17 cellular contexts compared by ENCODE assay signal in genomic region chr12:24679135-24679534, GRCh38.
DNase-seq lines count a peak whose midpoint lies in the region; ATAC-seq and TF ChIP-seq lines count a peak whose summit lies in the region.
"Had no signal": no experiment of that assay in that cellular context is flagged by ENCODE, and none has a peak within 500 bp of the region (broad histone marks: within the 10 kb centered on the region; RNA-seq: fewer than 3 reads in every experiment).

No MANE protein-coding gene starts in this region.

- no peaks in the 10 kb centered on the region for H3K27me3 Mint-ChIP-seq in neural crest cell (ENCODE audit: low read depth)
- no peaks in the 10 kb centered on the region for H3K27me3 Mint-ChIP-seq in osteocyte (ENCODE audit: unreplicated experiment)
- H3K27me3 Mint-ChIP-seq: stimulated activated naive CD8-positive, alpha-beta T cell treated with anti-CD3 and anti-CD28 coated beads, Interleukin-15, Interleukin-2, amounts not matched to agents 100 ng/mL and 50 ng/mL, for 24 hours had no signal

- H3K36me3 ChIP-seq in HAP-1 (replicated peaks) (no peaks in the 10 kb centered on the region), fibroblast of lung (ENCODE audit: control insufficient read depth, insufficient read depth, low read length) (no peaks in the 10 kb centered on the region)

- H4K20me1 ChIP-seq in fibroblast of lung (ENCODE audit: control insufficient read depth, extremely low read depth, insufficient read depth, low read length) = no peaks in the 10 kb centered on the region

- no peak for TF ChIP-seq CTCF in fibroblast of lung (conservative IDR thresholded peaks at IDR 0.05 in 1 of 2, IDR thresholded peaks at IDR 0.05 in 1 of 2; ENCODE audit: low read depth in 1 of 2, low read length in 2 of 2)
- no peak for TF ChIP-seq CTCF in neural crest cell (conservative IDR thresholded peaks at IDR 0.05)
- TF ChIP-seq CTCF in osteocyte (IDR thresholded peaks at IDR 0.05) = no peak

- H3K27ac Mint-ChIP-seq in neural crest cell (ENCODE audit: unreplicated experiment) (peak overlapping the region; percentile 37), osteocyte (ENCODE audit: unreplicated experiment) (no peak overlapping the region)
- H3K27ac Mint-ChIP-seq: immature natural killer cell; stimulated activated naive CD8-positive, alpha-beta T cell treated with anti-CD3 and anti-CD28 coated beads, Interleukin-15, Interleukin-2, amounts not matched to agents 100 ng/mL and 50 ng/mL, for 24 hours had no signal

- H3K4me2 ChIP-seq in fibroblast of lung (ENCODE audit: extremely low read depth, insufficient read depth, low read length) = no peak overlapping the region

- H2AFZ ChIP-seq in fibroblast of lung (ENCODE audit: low read length) = no peak overlapping the region

- no peak overlapping the region for H3K27ac ChIP-seq in fibroblast of lung (ENCODE audit: insufficient read depth, low read length)
- H3K27ac ChIP-seq: VCaP had no signal

- in situ Hi-C loops in HAP-1 (cut with MboI; ENCODE audit: low sequenced_read_pairs) = no loop called here

- H3K4me1 Mint-ChIP-seq in neural crest cell = peaks cover 53% of the 10 kb centered on the region
- H3K4me1 Mint-ChIP-seq in osteocyte (ENCODE audit: unreplicated experiment) = peaks cover 2% of the 10 kb centered on the region
- H3K4me1 Mint-ChIP-seq: immature natural killer cell had no signal

- H3K4me3 Mint-ChIP-seq in neural crest cell (peak overlapping the region; percentile 16), osteocyte (ENCODE audit: unreplicated experiment) (no peak overlapping the region)
- H3K4me3 Mint-ChIP-seq: immature natural killer cell; stimulated activated naive CD8-positive, alpha-beta T cell treated with anti-CD3 and anti-CD28 coated beads, Interleukin-15, Interleukin-2, amounts not matched to agents 100 ng/mL and 50 ng/mL, for 24 hours had no signal

- H3K4me1 ChIP-seq in HAP-1 (peaks cover 18% of the 10 kb centered on the region), fibroblast of lung (ENCODE audit: control insufficient read depth, extremely low read depth, insufficient read depth, low read length) (no peaks in the 10 kb centered on the region)

- H3K4me3 ChIP-seq in HAP-1 = no peak overlapping the region
- H3K4me3 ChIP-seq in fibroblast of lung (replicated peaks in 1 of 4; ENCODE audit: control extremely low read depth in 1 of 4, insufficient read depth in 1 of 4, low read depth in 3 of 4, low read length in 4 of 4) = no peak overlapping the region

- no peaks in the 10 kb centered on the region for H3K79me2 ChIP-seq in fibroblast of lung (ENCODE audit: control insufficient read depth, insufficient read depth, low read length)

- no peaks in the 10 kb centered on the region for H3K27me3 ChIP-seq in HAP-1 (ENCODE audit: low read depth)
- no peaks in the 10 kb centered on the region for H3K27me3 ChIP-seq in fibroblast of lung (ENCODE audit: control insufficient read depth, insufficient read depth, low read length)

- peak; percentile 47 to 84 for DNase-seq in HAP-1 (ENCODE audit: low spot score in 2 of 2)
- DNase-seq in OCI-M1 (lab: John Stamatoyannopoulos, UW) = peak; percentile 70
- DNase-seq in fibroblast of lung (ENCODE audit: low read depth in 2 of 2) = peak; percentile 3 to 76
- peak; percentile 18 for DNase-seq in neural crest cell (ENCODE audit: low read depth, low spot score)
- no peak for DNase-seq in central memory CD4-positive, alpha-beta T cell
- no peak for DNase-seq in osteocyte (ENCODE audit: extremely low spot score, unreplicated experiment)
- DNase-seq: activated effector memory CD4-positive, alpha-beta T cell treated with anti-CD3 and anti-CD28 coated beads, Interleukin-2, amount 50 U/mL, for 16 hours; aorta; effector CD8-positive, alpha-beta T cell; immature natural killer cell; NCI-H345; occipital lobe had no signal

- H3K36me3 Mint-ChIP-seq in neural crest cell (ENCODE audit: low read depth) (peaks cover 10% of the 10 kb centered on the region), osteocyte (ENCODE audit: unreplicated experiment) (no peaks in the 10 kb centered on the region)
- H3K36me3 Mint-ChIP-seq: immature natural killer cell had no signal

- H3K9me3 Mint-ChIP-seq in neural crest cell = peaks cover 7% of the 10 kb centered on the region
- peaks cover 6% of the 10 kb centered on the region for H3K9me3 Mint-ChIP-seq in osteocyte (ENCODE audit: unreplicated experiment)
- H3K9me3 Mint-ChIP-seq: stimulated activated naive CD8-positive, alpha-beta T cell treated with anti-CD3 and anti-CD28 coated beads, Interleukin-15, Interleukin-2, amounts not matched to agents 100 ng/mL and 50 ng/mL, for 24 hours had no signal

- ATAC-seq in GM19023 (IDR thresholded peaks at IDR 0.05; ENCODE audit: unreplicated experiment) (no peak), GM21390 (IDR thresholded peaks at IDR 0.05; ENCODE audit: unreplicated experiment) (no peak)
- ATAC-seq: SK-N-SH treated with all-trans-retinoic acid at 6 μM for 48 hours had no signal

- no peak overlapping the region for H3K9ac ChIP-seq in fibroblast of lung (ENCODE audit: insufficient read depth, low read length)

- H3K9me3 ChIP-seq in HAP-1 (no peaks in the 10 kb centered on the region; the same call in 1 of the 2 replicates), fibroblast of lung (ENCODE audit: control insufficient read depth, insufficient read depth, low read depth, low read length) (no peaks in the 10 kb centered on the region)

Comparison
In these comparisons a context has a peak if more than half of its experiments do, and no peak if none do; other contexts are left out.
1. DNase-seq: peak in HAP-1 (2 of 2), OCI-M1 (single experiment), fibroblast of lung (2 of 2) and neural crest cell (single experiment); none in central memory CD4-positive, alpha-beta T cell (single experiment) and osteocyte (single experiment).